In genomic region chr18:45839415-45840395, GRCh38 we compare ENCODE assay signal across 8 cellular contexts. TPM values are rescaled to one million over a fixed set of nuclear protein-coding genes. Genes with fewer than 3 reads are reported as not detected.
DNase-seq lines count a peak whose midpoint lies in the region; ATAC-seq and TF ChIP-seq lines count a peak whose summit lies in the region.

No MANE protein-coding gene starts in this region.

- H3K9me3 ChIP-seq in adrenal gland (replicated peaks in 1 of 3) (no peaks in the 10 kb centered on the region), thoracic aorta (no peaks in the 10 kb centered on the region)

- peak; percentile 46 for ATAC-seq in thoracic aorta (ENCODE audit: insufficient number of reproducible peaks, low FRiP score, low read depth)

- H3K27ac ChIP-seq in adrenal gland (no peak overlapping the region), thoracic aorta (peak overlapping the region in 1 of 2 donors; percentile 5)

- H3K36me3 ChIP-seq in adrenal gland (replicated peaks in 1 of 2), result no peaks in the 10 kb centered on the region
- no peaks in the 10 kb centered on the region for H3K36me3 ChIP-seq in thoracic aorta

- TF ChIP-seq POLR2A in adrenal gland (IDR thresholded peaks at IDR 0.05), result no peak

- TF ChIP-seq CTCF in GM12874 (IDR thresholded peaks at IDR 0.05; ENCODE audit: insufficient read depth, low read depth, low read length) (peak; percentile 24; the same call in 1 of the 2 replicates), adrenal gland (IDR thresholded peaks at IDR 0.05) (peak in 5 of 6 experiments; percentile 42 to 60 (median 52)), thoracic aorta (IDR thresholded peaks at IDR 0.05) (peak; percentile 68)

- 57 to 72% (median 66%) methylated on average over 8 to 13 of the region's 13 CpGs for WGBS in adrenal gland, 4 donors

- DNase-seq in AML-193 (lab: John Stamatoyannopoulos, UW), result peak; percentile 43 to 49
- peak; percentile 35 for DNase-seq in NCI-H1105 treated with DMSO at 0.1 percent for 48 hours (lab: John Stamatoyannopoulos, UW)
- peak in 5 of 7 donors; percentile 51 to 74 (median 56) for DNase-seq in adrenal gland
- DNase-seq in iPS DF 19.7 (ENCODE audit: low read depth, low spot score), result peak; percentile 30
- DNase-seq in thoracic aorta (ENCODE audit: low spot score), result no peak
- DNase-seq in putamen (ENCODE audit: low spot score), result no peak
- DNase-seq in stimulated activated CD8-positive, alpha-beta memory T cell treated with anti-CD3 and anti-CD28 coated beads, Interleukin-4, amount 100 ng/mL, for 48 hours, result no peak

- H3K4me1 ChIP-seq in adrenal gland (replicated peaks in 1 of 2) (peaks cover 17 to 19% of the 10 kb centered on the region in 2 donors), thoracic aorta (ENCODE audit: control insufficient read depth in 1 of 2, low read depth in 2 of 2) (peaks cover 10 to 24% of the 10 kb centered on the region in 2 donors)

- H3K27me3 ChIP-seq in adrenal gland, result peaks cover 10% of the 10 kb centered on the region
- no peaks in the 10 kb centered on the region for H3K27me3 ChIP-seq in thoracic aorta (replicated peaks; ENCODE audit: insufficient read depth)

- H3K4me3 ChIP-seq in adrenal gland (peak overlapping the region in 1 of 4 donors; percentile 18), thoracic aorta (no peak overlapping the region)

- intact Hi-C loops in adrenal gland (cut with DNase I), result no loop called here

RNA-seq across cellular contexts. Expression of gene SIGLEC15, which starts 14.2 kb away (rescaled TPM):
- total RNA-seq in adrenal gland, result 1 to 10 TPM in 1 of 8 donors, under 1 TPM in 6, not detected in 1; 0.11 to 4.2 (median 0.35) TPM
- under 1 TPM; 0.09 to 0.64 (median 0.17) TPM for polyA plus RNA-seq in adrenal gland
- under 1 TPM; 0.49 to 0.54 TPM for total RNA-seq in thoracic aorta

Comparison
In these comparisons a context has a peak if more than half of its experiments do, and no peak if none do; other contexts are left out.
1. DNase-seq: peak in AML-193 (2 of 2), NCI-H1105 treated with DMSO at 0.1 percent for 48 hours (single experiment), adrenal gland (5 of 7) and iPS DF 19.7 (single experiment); none in thoracic aorta (single experiment), putamen (single experiment) and stimulated activated CD8-positive, alpha-beta memory T cell treated with anti-CD3 and anti-CD28 coated beads, Interleukin-4, amount 100 ng/mL, for 48 hours (single experiment).
2. Peak in every context shown above with its lines, with median percentiles within 50 percentile points of each other: CTCF ChIP-seq.